In the genomic region with DNA sequence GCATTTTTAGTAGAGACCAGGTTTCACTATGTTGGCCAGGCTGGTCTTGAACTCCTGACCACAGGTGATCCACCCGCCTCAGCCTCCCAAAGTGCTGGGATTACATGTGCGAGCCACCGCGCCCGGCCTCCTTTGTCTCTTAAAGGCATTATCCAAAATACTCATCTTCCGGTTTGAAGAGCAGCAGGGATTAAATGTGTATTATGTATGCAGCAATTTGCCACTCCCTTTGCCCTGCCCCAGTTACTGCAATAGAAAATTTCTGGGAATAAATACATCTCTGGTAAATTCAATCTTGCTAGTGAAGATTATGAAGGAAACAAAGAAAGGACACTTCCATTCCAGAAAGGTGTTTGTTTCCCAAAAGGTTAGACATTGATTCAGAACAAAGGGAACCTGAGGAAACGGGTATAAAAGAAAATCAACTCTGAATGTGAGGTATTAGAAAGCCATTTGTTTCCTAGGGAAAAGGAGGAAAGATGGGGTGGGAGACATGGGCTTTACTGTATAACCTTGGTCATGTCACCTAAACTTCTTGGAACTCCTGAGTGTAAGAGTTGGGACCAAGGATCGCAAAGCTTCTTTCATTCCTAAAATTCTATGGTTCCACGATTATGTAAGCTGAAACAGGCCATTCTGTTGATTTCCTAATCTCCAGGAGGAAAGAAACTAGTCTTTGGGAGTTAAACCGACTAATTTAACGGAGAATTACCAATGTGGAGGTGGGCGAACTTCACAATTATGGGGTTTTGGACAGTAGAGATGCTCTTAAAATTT, we compare ENCODE assay signal across 8 cellular contexts.
A peak's percentile ranks its signal among the peaks of the same experiment; 100 is the strongest.
DNase-seq lines count a peak whose midpoint lies in the region; ATAC-seq lines count a peak whose summit lies in the region.

No MANE protein-coding gene starts in this region.

- peak overlapping the region; percentile 83 to 89 for H3K4me3 ChIP-seq in muscle layer of duodenum (ENCODE audit: low read depth in 1 of 2, low read length in 2 of 2)

- no peaks in the 10 kb centered on the region for H3K27me3 ChIP-seq in muscle layer of duodenum (ENCODE audit: low read depth, low read length)

- peaks cover 8 to 10% of the 10 kb centered on the region in 2 donors for H3K4me1 ChIP-seq in muscle layer of duodenum (ENCODE audit: control insufficient read depth in 1 of 2, insufficient read depth in 2 of 2, low read length in 2 of 2)

- H3K4me3 Mint-ChIP-seq in central memory CD8-positive, alpha-beta T cell = peak overlapping the region; percentile 97

- H3K4me1 Mint-ChIP-seq in central memory CD8-positive, alpha-beta T cell = peaks cover 30% of the 10 kb centered on the region

- peak overlapping the region; percentile 98 for H3K27ac ChIP-seq in muscle layer of duodenum (ENCODE audit: low read length)

- no peaks in the 10 kb centered on the region for H3K9me3 Mint-ChIP-seq in central memory CD8-positive, alpha-beta T cell

- H3K9me3 ChIP-seq in muscle layer of duodenum (ENCODE audit: control insufficient read depth in 1 of 2, low read length in 2 of 2) = no peaks in the 10 kb centered on the region

- peaks cover 0 to 19% of the 10 kb centered on the region in 2 donors for H3K36me3 ChIP-seq in muscle layer of duodenum (ENCODE audit: control insufficient read depth in 1 of 2, insufficient read depth in 2 of 2, low read length in 2 of 2)

- peak overlapping the region; percentile 97 for H3K27ac Mint-ChIP-seq in central memory CD8-positive, alpha-beta T cell (ENCODE audit: low read depth)

- DNase-seq in D341Med (ENCODE audit: low spot score) (peak; percentile 42), NCI-H146 treated with DMSO at 0.1 percent for 48 hours (lab: John Stamatoyannopoulos, UW; ENCODE audit: unreplicated experiment) (peak; percentile 81), NOMO-1 treated with DMSO at 0.1 percent for 48 hours (lab: John Stamatoyannopoulos, UW; ENCODE audit: unreplicated experiment) (no peak), SKM-1 (lab: John Stamatoyannopoulos, UW; ENCODE audit: unreplicated experiment) (no peak)
- DNase-seq in central memory CD8-positive, alpha-beta T cell (ENCODE audit: low spot score in 2 of 2) = no peak

- H3K27me3 Mint-ChIP-seq in central memory CD8-positive, alpha-beta T cell = peaks cover 2% of the 10 kb centered on the region

- peaks cover 15% of the 10 kb centered on the region for H3K36me3 Mint-ChIP-seq in central memory CD8-positive, alpha-beta T cell (ENCODE audit: insufficient read depth)

- no peak for ATAC-seq in central memory CD8-positive, alpha-beta T cell (replicated peaks; ENCODE audit: extremely low read depth, poor library complexity, severe bottlenecking)
- ATAC-seq in HG02973 (IDR thresholded peaks at IDR 0.05; ENCODE audit: unreplicated experiment) (no peak), HG03139 (IDR thresholded peaks at IDR 0.05; ENCODE audit: unreplicated experiment) (no peak)

Comparison
In these comparisons a context has a peak if more than half of its experiments do, and no peak if none do; other contexts are left out.
1. DNase-seq: peak in D341Med (single experiment) and NCI-H146 treated with DMSO at 0.1 percent for 48 hours (single experiment); none in central memory CD8-positive, alpha-beta T cell (0 of 2), NOMO-1 treated with DMSO at 0.1 percent for 48 hours (single experiment) and SKM-1 (single experiment).